ENCODE assay signal across 2 cellular contexts in the genomic region with DNA sequence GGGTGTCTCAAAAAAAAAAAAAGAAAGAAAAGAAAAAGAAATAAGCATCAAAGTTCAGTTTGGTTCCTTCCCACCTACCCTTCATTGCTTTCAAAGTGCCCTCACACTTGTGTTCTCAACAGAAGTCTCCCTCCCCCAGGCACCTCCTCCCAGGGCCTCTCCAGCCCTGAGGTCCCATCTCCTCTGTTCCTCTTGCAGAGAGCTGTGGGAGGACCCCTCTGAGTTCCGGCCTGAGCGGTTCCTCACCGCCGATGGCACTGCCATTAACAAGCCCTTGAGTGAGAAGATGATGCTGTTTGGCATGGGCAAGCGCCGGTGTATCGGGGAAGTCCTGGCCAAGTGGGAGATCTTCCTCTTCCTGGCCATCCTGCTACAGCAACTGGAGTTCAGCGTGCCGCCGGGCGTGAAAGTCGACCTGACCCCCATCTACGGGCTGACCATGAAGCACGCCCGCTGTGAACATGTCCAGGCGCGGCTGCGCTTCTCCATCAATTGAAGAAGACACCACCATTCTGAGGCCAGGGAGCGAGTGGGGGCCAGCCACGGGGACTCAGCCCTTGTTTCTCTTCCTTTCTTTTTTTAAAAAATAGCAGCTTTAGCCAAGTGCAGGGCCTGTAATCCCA.
A peak's percentile ranks its signal among the peaks of the same experiment; 100 is the strongest.
TF ChIP-seq lines count a peak whose summit lies in the region.

No MANE protein-coding gene starts in this region.

TF ChIP-seq in HEK293, 187 proteins besides CTCF, POLR2A, EP300 and RAD21:
- no peak for TF ChIP-seq ZNF585B (tag by site-specific recombination; IDR thresholded peaks at IDR 0.05)
- TF ChIP-seq, protein P1, sequence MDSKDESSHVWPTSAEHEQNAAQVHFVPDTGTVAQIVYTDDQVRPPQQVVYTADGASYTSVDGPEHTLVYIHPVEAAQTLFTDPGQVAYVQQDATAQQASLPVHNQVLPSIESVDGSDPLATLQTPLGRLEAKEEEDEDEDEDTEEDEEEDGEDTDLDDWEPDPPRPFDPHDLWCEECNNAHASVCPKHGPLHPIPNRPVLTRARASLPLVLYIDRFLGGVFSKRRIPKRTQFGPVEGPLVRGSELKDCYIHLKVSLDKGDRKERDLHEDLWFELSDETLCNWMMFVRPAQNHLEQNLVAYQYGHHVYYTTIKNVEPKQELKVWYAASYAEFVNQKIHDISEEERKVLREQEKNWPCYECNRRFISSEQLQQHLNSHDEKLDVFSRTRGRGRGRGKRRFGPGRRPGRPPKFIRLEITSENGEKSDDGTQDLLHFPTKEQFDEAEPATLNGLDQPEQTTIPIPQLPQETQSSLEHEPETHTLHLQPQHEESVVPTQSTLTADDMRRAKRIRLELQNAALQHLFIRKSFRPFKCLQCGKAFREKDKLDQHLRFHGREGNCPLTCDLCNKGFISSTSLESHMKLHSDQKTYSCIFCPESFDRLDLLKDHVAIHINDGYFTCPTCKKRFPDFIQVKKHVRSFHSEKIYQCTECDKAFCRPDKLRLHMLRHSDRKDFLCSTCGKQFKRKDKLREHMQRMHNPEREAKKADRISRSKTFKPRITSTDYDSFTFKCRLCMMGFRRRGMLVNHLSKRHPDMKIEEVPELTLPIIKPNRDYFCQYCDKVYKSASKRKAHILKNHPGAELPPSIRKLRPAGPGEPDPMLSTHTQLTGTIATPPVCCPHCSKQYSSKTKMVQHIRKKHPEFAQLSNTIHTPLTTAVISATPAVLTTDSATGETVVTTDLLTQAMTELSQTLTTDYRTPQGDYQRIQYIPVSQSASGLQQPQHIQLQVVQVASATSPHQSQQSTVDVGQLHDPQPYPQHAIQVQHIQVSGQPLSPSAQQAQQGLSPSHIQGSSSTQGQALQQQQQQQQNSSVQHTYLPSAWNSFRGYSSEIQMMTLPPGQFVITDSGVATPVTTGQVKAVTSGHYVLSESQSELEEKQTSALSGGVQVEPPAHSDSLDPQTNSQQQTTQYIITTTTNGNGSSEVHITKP (tag by site-specific recombination; IDR thresholded peaks at IDR 0.05): peak; percentile 62; the same call in 1 of the 2 replicates

TF ChIP-seq in K562, 482 proteins besides CTCF, POLR2A, EP300 and RAD21:
- TF ChIP-seq, protein P2, sequence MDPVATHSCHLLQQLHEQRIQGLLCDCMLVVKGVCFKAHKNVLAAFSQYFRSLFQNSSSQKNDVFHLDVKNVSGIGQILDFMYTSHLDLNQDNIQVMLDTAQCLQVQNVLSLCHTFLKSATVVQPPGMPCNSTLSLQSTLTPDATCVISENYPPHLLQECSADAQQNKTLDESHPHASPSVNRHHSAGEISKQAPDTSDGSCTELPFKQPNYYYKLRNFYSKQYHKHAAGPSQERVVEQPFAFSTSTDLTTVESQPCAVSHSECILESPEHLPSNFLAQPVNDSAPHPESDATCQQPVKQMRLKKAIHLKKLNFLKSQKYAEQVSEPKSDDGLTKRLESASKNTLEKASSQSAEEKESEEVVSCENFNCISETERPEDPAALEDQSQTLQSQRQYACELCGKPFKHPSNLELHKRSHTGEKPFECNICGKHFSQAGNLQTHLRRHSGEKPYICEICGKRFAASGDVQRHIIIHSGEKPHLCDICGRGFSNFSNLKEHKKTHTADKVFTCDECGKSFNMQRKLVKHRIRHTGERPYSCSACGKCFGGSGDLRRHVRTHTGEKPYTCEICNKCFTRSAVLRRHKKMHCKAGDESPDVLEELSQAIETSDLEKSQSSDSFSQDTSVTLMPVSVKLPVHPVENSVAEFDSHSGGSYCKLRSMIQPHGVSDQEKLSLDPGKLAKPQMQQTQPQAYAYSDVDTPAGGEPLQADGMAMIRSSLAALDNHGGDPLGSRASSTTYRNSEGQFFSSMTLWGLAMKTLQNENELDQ (CRISPR knock-in tag; IDR thresholded peaks at IDR 0.05; ENCODE audit: borderline replicate concordance): no peak
- TF ChIP-seq, protein P3, sequence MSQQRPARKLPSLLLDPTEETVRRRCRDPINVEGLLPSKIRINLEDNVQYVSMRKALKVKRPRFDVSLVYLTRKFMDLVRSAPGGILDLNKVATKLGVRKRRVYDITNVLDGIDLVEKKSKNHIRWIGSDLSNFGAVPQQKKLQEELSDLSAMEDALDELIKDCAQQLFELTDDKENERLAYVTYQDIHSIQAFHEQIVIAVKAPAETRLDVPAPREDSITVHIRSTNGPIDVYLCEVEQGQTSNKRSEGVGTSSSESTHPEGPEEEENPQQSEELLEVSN (IDR thresholded peaks at IDR 0.05; ENCODE audit: borderline replicate concordance in 1 of 2, extremely low read depth in 1 of 2, insufficient read depth in 1 of 2, insufficient read length in 1 of 2, low read depth in 1 of 2, low read length in 1 of 2, poor library complexity in 1 of 2, severe bottlenecking in 1 of 2): no peak
- TF ChIP-seq, protein P4, sequence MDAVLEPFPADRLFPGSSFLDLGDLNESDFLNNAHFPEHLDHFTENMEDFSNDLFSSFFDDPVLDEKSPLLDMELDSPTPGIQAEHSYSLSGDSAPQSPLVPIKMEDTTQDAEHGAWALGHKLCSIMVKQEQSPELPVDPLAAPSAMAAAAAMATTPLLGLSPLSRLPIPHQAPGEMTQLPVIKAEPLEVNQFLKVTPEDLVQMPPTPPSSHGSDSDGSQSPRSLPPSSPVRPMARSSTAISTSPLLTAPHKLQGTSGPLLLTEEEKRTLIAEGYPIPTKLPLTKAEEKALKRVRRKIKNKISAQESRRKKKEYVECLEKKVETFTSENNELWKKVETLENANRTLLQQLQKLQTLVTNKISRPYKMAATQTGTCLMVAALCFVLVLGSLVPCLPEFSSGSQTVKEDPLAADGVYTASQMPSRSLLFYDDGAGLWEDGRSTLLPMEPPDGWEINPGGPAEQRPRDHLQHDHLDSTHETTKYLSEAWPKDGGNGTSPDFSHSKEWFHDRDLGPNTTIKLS (IDR thresholded peaks at IDR 0.05; ENCODE audit: borderline replicate concordance, low read depth): no peak
- TF ChIP-seq, protein P5, sequence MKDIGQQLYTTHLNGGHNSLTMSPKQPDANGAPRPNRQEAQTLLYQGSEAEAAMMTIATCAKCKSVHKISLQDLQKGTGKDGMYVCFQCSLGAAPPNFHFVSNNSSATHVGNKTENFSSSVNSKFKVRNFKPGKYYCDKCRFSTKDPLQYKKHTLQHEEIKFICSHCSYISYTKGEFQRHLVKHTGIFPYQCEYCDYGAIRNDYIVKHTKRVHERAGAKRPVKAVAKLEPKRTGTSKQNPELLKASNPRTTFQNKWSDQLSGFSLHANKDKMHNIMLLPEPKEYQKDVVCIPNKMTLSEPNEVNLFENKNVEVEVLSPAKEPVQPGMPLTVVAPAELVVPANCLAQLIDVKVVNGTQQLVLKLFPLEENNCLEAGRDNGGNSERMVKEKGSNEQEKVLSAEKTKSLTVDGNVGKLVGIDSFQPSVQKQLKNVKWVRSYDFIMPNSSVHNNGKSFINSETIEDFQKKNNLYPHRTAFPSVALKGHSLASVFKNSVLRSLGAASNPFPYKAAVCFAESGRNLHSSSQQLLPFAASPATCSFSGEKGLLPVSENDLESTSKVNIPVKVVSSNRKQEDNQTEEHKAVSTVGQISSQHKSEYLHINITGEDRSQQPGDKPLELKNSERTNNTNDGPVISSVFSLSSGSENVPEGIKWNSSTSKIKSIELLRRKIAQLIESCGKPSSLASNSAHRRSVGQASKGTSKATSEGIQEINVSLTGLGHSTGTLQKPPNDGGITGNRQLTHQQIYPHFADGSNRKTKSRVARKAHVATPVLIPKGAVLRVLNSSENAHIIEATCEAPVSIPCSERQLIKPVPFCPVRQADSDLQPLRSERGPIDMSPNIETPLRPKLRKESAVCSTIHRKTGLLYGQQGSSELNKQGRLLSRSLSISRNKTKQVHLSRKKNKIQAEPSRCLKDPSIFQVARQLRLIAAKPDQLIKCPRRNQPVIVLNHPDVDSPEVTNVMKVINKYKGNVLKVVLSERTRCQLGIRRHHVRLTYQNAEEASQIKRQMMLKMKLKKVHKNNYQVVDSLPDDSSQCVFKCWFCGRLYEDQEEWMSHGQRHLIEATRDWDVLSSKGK (CRISPR knock-in tag; IDR thresholded peaks at IDR 0.05): no peak
- no peak for TF ChIP-seq ZNF778 (CRISPR knock-in tag; IDR thresholded peaks at IDR 0.05)
- TF ChIP-seq NR2C2 (CRISPR knock-in tag; IDR thresholded peaks at IDR 0.05): no peak
- no peak for TF ChIP-seq NR2C2 (tag; IDR thresholded peaks at IDR 0.05)
- no peak for TF ChIP-seq FOXA1 (IDR thresholded peaks at IDR 0.05; ENCODE audit: borderline replicate concordance)
- no peak for TF ChIP-seq GATAD2A (IDR thresholded peaks at IDR 0.05)
- TF ChIP-seq HSF4 (CRISPR knock-in tag; IDR thresholded peaks at IDR 0.05; ENCODE audit: borderline replicate concordance): no peak
- no peak for TF ChIP-seq ZFP1 (CRISPR knock-in tag; IDR thresholded peaks at IDR 0.05)
- TF ChIP-seq PHF8 (IDR thresholded peaks at IDR 0.05; ENCODE audit: borderline replicate concordance, low read length): no peak
- no peak for TF ChIP-seq SRSF1 (IDR thresholded peaks at IDR 0.05; ENCODE audit: low read depth, low read length)
